ENCODE assay signal across 8 cellular contexts in the genomic region with DNA sequence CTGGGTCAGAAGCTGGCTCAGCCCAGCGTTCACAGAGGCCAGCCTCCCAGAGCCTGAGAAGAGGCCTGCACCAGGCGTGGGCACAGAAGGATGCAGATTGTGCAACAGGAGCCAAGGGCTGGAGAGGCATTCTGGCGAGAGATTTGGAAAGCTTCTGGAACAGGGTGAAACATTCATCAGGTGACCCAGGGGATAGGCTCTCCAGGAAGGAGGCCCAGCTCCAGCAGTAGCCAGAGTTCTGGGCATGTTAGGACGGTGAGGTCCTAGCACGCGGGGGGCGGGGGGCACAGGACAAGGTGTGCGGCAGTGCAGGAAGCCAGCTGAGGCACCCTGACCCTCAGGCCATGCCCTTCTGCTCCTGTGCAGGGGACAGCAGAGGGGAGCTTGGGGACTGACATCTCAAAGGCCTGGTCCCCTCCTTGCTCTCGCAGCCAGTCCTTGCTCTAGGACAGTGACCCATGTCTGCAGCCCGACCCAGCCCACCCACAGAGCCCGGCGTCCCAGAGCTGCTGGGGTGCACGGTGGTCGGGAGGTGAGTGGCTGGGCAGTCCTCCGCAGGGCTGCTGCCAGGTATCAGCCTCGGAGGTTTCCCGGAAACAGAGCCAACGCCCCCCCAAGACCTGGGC.
A peak's percentile ranks its signal among the peaks of the same experiment; 100 is the strongest.
DNase-seq lines count a peak whose midpoint lies in the region; ATAC-seq and TF ChIP-seq lines count a peak whose summit lies in the region.

No MANE protein-coding gene starts in this region.

- H3K4me1 Mint-ChIP-seq in activated naive CD4-positive, alpha-beta T cell treated with anti-CD3 and anti-CD28 coated beads for 36 hours (ENCODE audit: low read depth): peaks cover 9% of the 10 kb centered on the region
- peaks cover 15% of the 10 kb centered on the region for H3K4me1 Mint-ChIP-seq in activated CD4-positive, alpha-beta memory T cell treated with anti-CD3 and anti-CD28 coated beads for 36 hours (ENCODE audit: low read depth)

- H3K27ac ChIP-seq in sigmoid colon: peak overlapping the region; percentile 84 to 98 (median 93)

- WGBS in sigmoid colon, 2 donors: 19 to 38% methylated on average over 18 of the region's 18 CpGs

- peak overlapping the region; percentile 62 for H3K4me3 Mint-ChIP-seq in activated naive CD4-positive, alpha-beta T cell treated with anti-CD3 and anti-CD28 coated beads for 36 hours
- peak overlapping the region; percentile 68 for H3K4me3 Mint-ChIP-seq in activated CD4-positive, alpha-beta memory T cell treated with anti-CD3 and anti-CD28 coated beads for 36 hours

- H3K36me3 Mint-ChIP-seq in activated naive CD4-positive, alpha-beta T cell treated with anti-CD3 and anti-CD28 coated beads for 36 hours (ENCODE audit: low read depth): no peaks in the 10 kb centered on the region
- no peaks in the 10 kb centered on the region for H3K36me3 Mint-ChIP-seq in activated CD4-positive, alpha-beta memory T cell treated with anti-CD3 and anti-CD28 coated beads for 36 hours

- TF ChIP-seq POLR2A in sigmoid colon (IDR thresholded peaks at IDR 0.05): no peak

- peak in 1 of 4 donors; percentile 18 for TF ChIP-seq EP300 in sigmoid colon (IDR thresholded peaks at IDR 0.05)

- H3K4me1 ChIP-seq in sigmoid colon: peaks cover 0 to 28% (median 22%) of the 10 kb centered on the region in 4 donors

- H3K9me3 ChIP-seq in sigmoid colon: peaks cover 0 to 4% (median 0%) of the 10 kb centered on the region in 4 donors

- no peaks in the 10 kb centered on the region for H3K36me3 ChIP-seq in sigmoid colon

- DNase-seq in activated naive CD4-positive, alpha-beta T cell treated with anti-CD3 and anti-CD28 coated beads for 36 hours: no peak
- no peak for DNase-seq in activated naive CD4-positive, alpha-beta T cell treated with Interleukin-2 at 50 U/mL for 16 hours
- DNase-seq in activated CD4-positive, alpha-beta memory T cell treated with anti-CD3 and anti-CD28 coated beads for 36 hours: no peak
- peak; percentile 75 for DNase-seq in left ventricle myocardium superior
- peak; percentile 89 for DNase-seq in sigmoid colon
- DNase-seq in NCI-H2227 treated with DMSO at 0.1 percent for 48 hours (lab: John Stamatoyannopoulos, UW): no peak
- no peak for DNase-seq in ecto neural progenitor cell (ENCODE audit: low spot score)

- peak overlapping the region in 3 of 4 donors; percentile 60 to 70 (median 67) for H3K4me3 ChIP-seq in sigmoid colon

- intact Hi-C loops in activated naive CD4-positive, alpha-beta T cell treated with anti-CD3 and anti-CD28 coated beads for 36 hours (cut with micrococcal nuclease): loop anchor here (1.0 kb wide), 4 partner anchors 12 to 220 kb away; no protein-coding TSS in a partner anchor
- intact Hi-C loops in activated CD4-positive, alpha-beta memory T cell treated with anti-CD3 and anti-CD28 coated beads for 36 hours (cut with micrococcal nuclease): loop anchor here (1.0 to 10.0 kb wide), 7 partner anchors 52 to 273 kb away; partner anchors contain the start of genes KLF13 and MTMR10
- intact Hi-C loops in left ventricle myocardium superior (cut with micrococcal nuclease): loop anchor here (5.0 kb wide), 2 partner anchors 112 to 277 kb away; partner anchors contain the start of gene KLF13
- intact Hi-C loops in sigmoid colon (cut with DNase I): loop anchor here (1.0 to 5.0 kb wide), 7 partner anchors 37 to 273 kb away; partner anchors contain the start of gene MTMR10

- no peaks in the 10 kb centered on the region for H3K27me3 ChIP-seq in sigmoid colon

- H3K9me3 Mint-ChIP-seq in activated naive CD4-positive, alpha-beta T cell treated with anti-CD3 and anti-CD28 coated beads for 36 hours: peaks cover 3% of the 10 kb centered on the region
- H3K9me3 Mint-ChIP-seq in activated CD4-positive, alpha-beta memory T cell treated with anti-CD3 and anti-CD28 coated beads for 36 hours: peaks cover 9% of the 10 kb centered on the region

- ATAC-seq in left ventricle myocardium superior: peak; percentile 69
- ATAC-seq in GM18498 (IDR thresholded peaks at IDR 0.05; ENCODE audit: unreplicated experiment): no peak

- CTCF ChIA-PET in activated naive CD4-positive, alpha-beta T cell treated with anti-CD3 and anti-CD28 coated beads for 36 hours (lab: Charles Lee): interaction anchor here (0.6 to 5.3 kb wide), 29 partner anchors 10 to 281 kb away, joined by 3 to 58 read pairs (median 3); partner anchors contain the start of gene KLF13
- CTCF ChIA-PET in activated CD4-positive, alpha-beta memory T cell treated with anti-CD3 and anti-CD28 coated beads for 36 hours (lab: Charles Lee): interaction anchor here (0.6 to 3.5 kb wide), 25 partner anchors 9 to 290 kb away, joined by 3 to 86 read pairs (median 6); partner anchors contain the start of gene KLF13

- peak overlapping the region; percentile 66 for H3K27ac Mint-ChIP-seq in activated naive CD4-positive, alpha-beta T cell treated with anti-CD3 and anti-CD28 coated beads for 36 hours
- peak overlapping the region; percentile 56 for H3K27ac Mint-ChIP-seq in activated CD4-positive, alpha-beta memory T cell treated with anti-CD3 and anti-CD28 coated beads for 36 hours

- POLR2A ChIA-PET in activated CD4-positive, alpha-beta memory T cell treated with anti-CD3 and anti-CD28 coated beads for 36 hours (lab: Charles Lee): interaction anchor here (0.9 to 2.0 kb wide), 7 partner anchors 9 to 273 kb away, joined by 3 to 13 read pairs (median 3); partner anchors contain the start of gene KLF13

- no peak for TF ChIP-seq CTCF in sigmoid colon (IDR thresholded peaks at IDR 0.05)

- H3K27me3 Mint-ChIP-seq in activated naive CD4-positive, alpha-beta T cell treated with anti-CD3 and anti-CD28 coated beads for 36 hours (ENCODE audit: low read depth): no peaks in the 10 kb centered on the region
- no peaks in the 10 kb centered on the region for H3K27me3 Mint-ChIP-seq in activated CD4-positive, alpha-beta memory T cell treated with anti-CD3 and anti-CD28 coated beads for 36 hours

Comparison
In these comparisons a context has a peak if more than half of its experiments do, and no peak if none do; other contexts are left out.
1. DNase-seq: peak in left ventricle myocardium superior (single experiment) and sigmoid colon (single experiment); none in activated naive CD4-positive, alpha-beta T cell treated with anti-CD3 and anti-CD28 coated beads for 36 hours (single experiment), activated naive CD4-positive, alpha-beta T cell treated with Interleukin-2 at 50 U/mL for 16 hours (single experiment), activated CD4-positive, alpha-beta memory T cell treated with anti-CD3 and anti-CD28 coated beads for 36 hours (single experiment), NCI-H2227 treated with DMSO at 0.1 percent for 48 hours (single experiment) and ecto neural progenitor cell (single experiment).